ENCODE assay signal across 17 cellular contexts in genomic region chr22:50000587-50001387, GRCh38. TPM values are rescaled to one million over a fixed set of nuclear protein-coding genes. Genes with fewer than 3 reads are reported as not detected.
"Had no signal": no experiment of that assay in that cellular context is flagged by ENCODE, and none has a peak within 500 bp of the region (broad histone marks: within the 10 kb centered on the region; RNA-seq: fewer than 3 reads in every experiment).

No MANE protein-coding gene starts in this region.

- H3K4me3 Mint-ChIP-seq: activated naive CD4-positive, alpha-beta T cell treated with anti-CD3 and anti-CD28 coated beads, Interleukin-2, amount 10 ng/mL, durations not matched to agents 7 days and 5 days; neural crest cell; stimulated activated memory B cell treated with anti-CD40 and anti-IgM and Interleukin-4, amounts not matched to agents 10 μg/mL and 1 μg/mL and 100 μg/mL, for 72 hours; T-helper 2 cell treated with Interferon-gamma antibody and Interleukin-4, amounts not matched to agents 5 μg/mL and 100 μg/mL, for 36 hours had no signal

- DNase-seq: activated naive CD4-positive, alpha-beta T cell treated with anti-CD3 and anti-CD28 coated beads, Interleukin-2, amount 10 ng/mL, durations not matched to agents 7 days and 5 days; colonic mucosa; effector CD8-positive, alpha-beta T cell; gastrocnemius medialis; kidney glomerular epithelial cell; SW 1271; trophoblast cell had no signal

- ATAC-seq: activated CD4-positive, CD25-positive, alpha-beta regulatory T cell treated with anti-CD3 and anti-CD28 coated beads, Interleukin-2, amount 50 U/mL, for 24 hours; gastrocnemius medialis; right cardiac atrium; stimulated activated memory B cell treated with anti-CD40 and anti-IgM and Interleukin-4, amounts not matched to agents 10 μg/mL and 1 μg/mL and 100 μg/mL, for 72 hours had no signal

- H3K36me3 ChIP-seq: cardiac muscle cell, colonic mucosa, gastrocnemius medialis had no signal

- H3K9me3 Mint-ChIP-seq: mesothelial cell of epicardium; neural crest cell; stimulated activated memory B cell treated with anti-CD40 and anti-IgM and Interleukin-4, amounts not matched to agents 10 μg/mL and 1 μg/mL and 100 μg/mL, for 72 hours; T-helper 2 cell treated with Interferon-gamma antibody and Interleukin-4, amounts not matched to agents 5 μg/mL and 100 μg/mL, for 36 hours had no signal

- H3K36me3 Mint-ChIP-seq: activated naive CD4-positive, alpha-beta T cell treated with anti-CD3 and anti-CD28 coated beads, Interleukin-2, amount 10 ng/mL, durations not matched to agents 7 days and 5 days; mesothelial cell of epicardium; stimulated activated memory B cell treated with anti-CD40 and anti-IgM and Interleukin-4, amounts not matched to agents 10 μg/mL and 1 μg/mL and 100 μg/mL, for 72 hours had no signal

- H3K27ac ChIP-seq: cardiac muscle cell, colonic mucosa, gastrocnemius medialis had no signal

- H3K27ac Mint-ChIP-seq: activated naive CD4-positive, alpha-beta T cell treated with anti-CD3 and anti-CD28 coated beads, Interleukin-2, amount 10 ng/mL, durations not matched to agents 7 days and 5 days; mesothelial cell of epicardium; stimulated activated memory B cell treated with anti-CD40 and anti-IgM and Interleukin-4, amounts not matched to agents 10 μg/mL and 1 μg/mL and 100 μg/mL, for 72 hours; T-helper 2 cell treated with Interferon-gamma antibody and Interleukin-4, amounts not matched to agents 5 μg/mL and 100 μg/mL, for 36 hours had no signal

RNA-seq across cellular contexts. Expression of gene IL17REL, which starts 11.8 kb away (rescaled TPM):
- total RNA-seq: gastrocnemius medialis, myocyte had no signal

RNA-seq across cellular contexts. Expression of gene TTLL8, which starts 57.3 kb away (rescaled TPM):
- total RNA-seq: cardiac muscle cell, colonic mucosa, gastrocnemius medialis, liver, myocyte, neural crest cell, right cardiac atrium, smooth muscle cell had no signal
